ENCODE assay signal across 1 cellular context in genomic region chr5:96664669-96665068, GRCh38.
TF ChIP-seq lines count a peak whose summit lies in the region.

No MANE protein-coding gene starts in this region.

TF ChIP-seq in K562, 482 proteins besides CTCF, POLR2A, EP300 and RAD21 (continues in another document):
- no peak for TF ChIP-seq ZKSCAN3 (CRISPR knock-in tag; IDR thresholded peaks at IDR 0.05)
- peak; percentile 35; the same call in 1 of the 2 replicates for TF ChIP-seq SMARCA4 (IDR thresholded peaks at IDR 0.05)
- TF ChIP-seq NRF1 (conservative IDR thresholded peaks at IDR 0.05 in 1 of 2, IDR thresholded peaks at IDR 0.05 in 1 of 2), result no peak
- no peak for TF ChIP-seq ZNF561 (CRISPR knock-in tag; conservative IDR thresholded peaks at IDR 0.05)
- no peak for TF ChIP-seq ZNF707 (CRISPR knock-in tag; conservative IDR thresholded peaks at IDR 0.05)
- 0 out of 4 replicates have a peak, but pooled peaks of 1 of the 2 experiments have one; percentile 12 for TF ChIP-seq KDM1A (IDR thresholded peaks at IDR 0.05)
- TF ChIP-seq KLF16 (IDR thresholded peaks at IDR 0.05), result peak; percentile 22; the same call in 1 of the 2 replicates
- no peak for TF ChIP-seq NR2C1 (IDR thresholded peaks at IDR 0.05)
- TF ChIP-seq NR2C1 (tag; IDR thresholded peaks at IDR 0.05), result no peak
- TF ChIP-seq TBP (optimal IDR thresholded peaks at IDR 0.05; ENCODE audit: low read depth, low read length), result no peak
- TF ChIP-seq TSHZ1 (CRISPR knock-in tag; IDR thresholded peaks at IDR 0.05), result no peak
- no peak for TF ChIP-seq PTTG1 (tag; IDR thresholded peaks at IDR 0.05; ENCODE audit: low read depth)
- TF ChIP-seq MAFG (tag; conservative IDR thresholded peaks at IDR 0.05), result no peak
- TF ChIP-seq PYGO2 (tag; IDR thresholded peaks at IDR 0.05), result no peak
- TF ChIP-seq PTBP1 (IDR thresholded peaks at IDR 0.05; ENCODE audit: low read depth, low read length), result no peak
- TF ChIP-seq ZNF583 (CRISPR knock-in tag; IDR thresholded peaks at IDR 0.05), result no peak
- TF ChIP-seq CBFA2T3 (IDR thresholded peaks at IDR 0.05), result peak; percentile 72
- TF ChIP-seq, protein P1, sequence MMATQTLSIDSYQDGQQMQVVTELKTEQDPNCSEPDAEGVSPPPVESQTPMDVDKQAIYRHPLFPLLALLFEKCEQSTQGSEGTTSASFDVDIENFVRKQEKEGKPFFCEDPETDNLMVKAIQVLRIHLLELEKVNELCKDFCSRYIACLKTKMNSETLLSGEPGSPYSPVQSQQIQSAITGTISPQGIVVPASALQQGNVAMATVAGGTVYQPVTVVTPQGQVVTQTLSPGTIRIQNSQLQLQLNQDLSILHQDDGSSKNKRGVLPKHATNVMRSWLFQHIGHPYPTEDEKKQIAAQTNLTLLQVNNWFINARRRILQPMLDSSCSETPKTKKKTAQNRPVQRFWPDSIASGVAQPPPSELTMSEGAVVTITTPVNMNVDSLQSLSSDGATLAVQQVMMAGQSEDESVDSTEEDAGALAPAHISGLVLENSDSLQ (IDR thresholded peaks at IDR 0.05), result peak; percentile 38; the same call in 1 of the 2 replicates
- peak; percentile 18; the same call in 1 of the 2 replicates for TF ChIP-seq SMARCE1 (IDR thresholded peaks at IDR 0.05)
- TF ChIP-seq BDP1 (IDR thresholded peaks at IDR 0.05; ENCODE audit: insufficient read depth, insufficient read length), result no peak
- no peak for TF ChIP-seq ATF7 (IDR thresholded peaks at IDR 0.05)
- TF ChIP-seq, protein P2, sequence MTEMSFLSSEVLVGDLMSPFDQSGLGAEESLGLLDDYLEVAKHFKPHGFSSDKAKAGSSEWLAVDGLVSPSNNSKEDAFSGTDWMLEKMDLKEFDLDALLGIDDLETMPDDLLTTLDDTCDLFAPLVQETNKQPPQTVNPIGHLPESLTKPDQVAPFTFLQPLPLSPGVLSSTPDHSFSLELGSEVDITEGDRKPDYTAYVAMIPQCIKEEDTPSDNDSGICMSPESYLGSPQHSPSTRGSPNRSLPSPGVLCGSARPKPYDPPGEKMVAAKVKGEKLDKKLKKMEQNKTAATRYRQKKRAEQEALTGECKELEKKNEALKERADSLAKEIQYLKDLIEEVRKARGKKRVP (CRISPR knock-in tag; IDR thresholded peaks at IDR 0.05), result no peak
- no peak for TF ChIP-seq PHF21A (IDR thresholded peaks at IDR 0.05; ENCODE audit: borderline replicate concordance, low read depth)
- TF ChIP-seq ARID2 (IDR thresholded peaks at IDR 0.05), result no peak
- TF ChIP-seq OTX1 (CRISPR knock-in tag; IDR thresholded peaks at IDR 0.05), result no peak
- no peak for TF ChIP-seq AFF4 (CRISPR knock-in tag; IDR thresholded peaks at IDR 0.05)
- peak; percentile 39; the same call in 1 of the 2 replicates for TF ChIP-seq LEF1 (IDR thresholded peaks at IDR 0.05)
- peak; percentile 67 for TF ChIP-seq MEIS2 (IDR thresholded peaks at IDR 0.05; ENCODE audit: partially characterized antibody)
- TF ChIP-seq TCF7 (IDR thresholded peaks at IDR 0.05; ENCODE audit: borderline replicate concordance), result peak; percentile 47; the same call in 1 of the 2 replicates
- no peak for TF ChIP-seq ETV5 (CRISPR knock-in tag; IDR thresholded peaks at IDR 0.05; ENCODE audit: low read depth)
- peak; percentile 77 for TF ChIP-seq FOSL1 (tag; conservative IDR thresholded peaks at IDR 0.05)
- TF ChIP-seq ZNF778 (CRISPR knock-in tag; IDR thresholded peaks at IDR 0.05), result no peak
- TF ChIP-seq ZNF174 (CRISPR knock-in tag; IDR thresholded peaks at IDR 0.05), result no peak
- TF ChIP-seq ZNF408 (CRISPR knock-in tag; IDR thresholded peaks at IDR 0.05; ENCODE audit: low read depth), result no peak
- no peak for TF ChIP-seq E2F5 (CRISPR knock-in tag; IDR thresholded peaks at IDR 0.05)
- TF ChIP-seq, protein P3, sequence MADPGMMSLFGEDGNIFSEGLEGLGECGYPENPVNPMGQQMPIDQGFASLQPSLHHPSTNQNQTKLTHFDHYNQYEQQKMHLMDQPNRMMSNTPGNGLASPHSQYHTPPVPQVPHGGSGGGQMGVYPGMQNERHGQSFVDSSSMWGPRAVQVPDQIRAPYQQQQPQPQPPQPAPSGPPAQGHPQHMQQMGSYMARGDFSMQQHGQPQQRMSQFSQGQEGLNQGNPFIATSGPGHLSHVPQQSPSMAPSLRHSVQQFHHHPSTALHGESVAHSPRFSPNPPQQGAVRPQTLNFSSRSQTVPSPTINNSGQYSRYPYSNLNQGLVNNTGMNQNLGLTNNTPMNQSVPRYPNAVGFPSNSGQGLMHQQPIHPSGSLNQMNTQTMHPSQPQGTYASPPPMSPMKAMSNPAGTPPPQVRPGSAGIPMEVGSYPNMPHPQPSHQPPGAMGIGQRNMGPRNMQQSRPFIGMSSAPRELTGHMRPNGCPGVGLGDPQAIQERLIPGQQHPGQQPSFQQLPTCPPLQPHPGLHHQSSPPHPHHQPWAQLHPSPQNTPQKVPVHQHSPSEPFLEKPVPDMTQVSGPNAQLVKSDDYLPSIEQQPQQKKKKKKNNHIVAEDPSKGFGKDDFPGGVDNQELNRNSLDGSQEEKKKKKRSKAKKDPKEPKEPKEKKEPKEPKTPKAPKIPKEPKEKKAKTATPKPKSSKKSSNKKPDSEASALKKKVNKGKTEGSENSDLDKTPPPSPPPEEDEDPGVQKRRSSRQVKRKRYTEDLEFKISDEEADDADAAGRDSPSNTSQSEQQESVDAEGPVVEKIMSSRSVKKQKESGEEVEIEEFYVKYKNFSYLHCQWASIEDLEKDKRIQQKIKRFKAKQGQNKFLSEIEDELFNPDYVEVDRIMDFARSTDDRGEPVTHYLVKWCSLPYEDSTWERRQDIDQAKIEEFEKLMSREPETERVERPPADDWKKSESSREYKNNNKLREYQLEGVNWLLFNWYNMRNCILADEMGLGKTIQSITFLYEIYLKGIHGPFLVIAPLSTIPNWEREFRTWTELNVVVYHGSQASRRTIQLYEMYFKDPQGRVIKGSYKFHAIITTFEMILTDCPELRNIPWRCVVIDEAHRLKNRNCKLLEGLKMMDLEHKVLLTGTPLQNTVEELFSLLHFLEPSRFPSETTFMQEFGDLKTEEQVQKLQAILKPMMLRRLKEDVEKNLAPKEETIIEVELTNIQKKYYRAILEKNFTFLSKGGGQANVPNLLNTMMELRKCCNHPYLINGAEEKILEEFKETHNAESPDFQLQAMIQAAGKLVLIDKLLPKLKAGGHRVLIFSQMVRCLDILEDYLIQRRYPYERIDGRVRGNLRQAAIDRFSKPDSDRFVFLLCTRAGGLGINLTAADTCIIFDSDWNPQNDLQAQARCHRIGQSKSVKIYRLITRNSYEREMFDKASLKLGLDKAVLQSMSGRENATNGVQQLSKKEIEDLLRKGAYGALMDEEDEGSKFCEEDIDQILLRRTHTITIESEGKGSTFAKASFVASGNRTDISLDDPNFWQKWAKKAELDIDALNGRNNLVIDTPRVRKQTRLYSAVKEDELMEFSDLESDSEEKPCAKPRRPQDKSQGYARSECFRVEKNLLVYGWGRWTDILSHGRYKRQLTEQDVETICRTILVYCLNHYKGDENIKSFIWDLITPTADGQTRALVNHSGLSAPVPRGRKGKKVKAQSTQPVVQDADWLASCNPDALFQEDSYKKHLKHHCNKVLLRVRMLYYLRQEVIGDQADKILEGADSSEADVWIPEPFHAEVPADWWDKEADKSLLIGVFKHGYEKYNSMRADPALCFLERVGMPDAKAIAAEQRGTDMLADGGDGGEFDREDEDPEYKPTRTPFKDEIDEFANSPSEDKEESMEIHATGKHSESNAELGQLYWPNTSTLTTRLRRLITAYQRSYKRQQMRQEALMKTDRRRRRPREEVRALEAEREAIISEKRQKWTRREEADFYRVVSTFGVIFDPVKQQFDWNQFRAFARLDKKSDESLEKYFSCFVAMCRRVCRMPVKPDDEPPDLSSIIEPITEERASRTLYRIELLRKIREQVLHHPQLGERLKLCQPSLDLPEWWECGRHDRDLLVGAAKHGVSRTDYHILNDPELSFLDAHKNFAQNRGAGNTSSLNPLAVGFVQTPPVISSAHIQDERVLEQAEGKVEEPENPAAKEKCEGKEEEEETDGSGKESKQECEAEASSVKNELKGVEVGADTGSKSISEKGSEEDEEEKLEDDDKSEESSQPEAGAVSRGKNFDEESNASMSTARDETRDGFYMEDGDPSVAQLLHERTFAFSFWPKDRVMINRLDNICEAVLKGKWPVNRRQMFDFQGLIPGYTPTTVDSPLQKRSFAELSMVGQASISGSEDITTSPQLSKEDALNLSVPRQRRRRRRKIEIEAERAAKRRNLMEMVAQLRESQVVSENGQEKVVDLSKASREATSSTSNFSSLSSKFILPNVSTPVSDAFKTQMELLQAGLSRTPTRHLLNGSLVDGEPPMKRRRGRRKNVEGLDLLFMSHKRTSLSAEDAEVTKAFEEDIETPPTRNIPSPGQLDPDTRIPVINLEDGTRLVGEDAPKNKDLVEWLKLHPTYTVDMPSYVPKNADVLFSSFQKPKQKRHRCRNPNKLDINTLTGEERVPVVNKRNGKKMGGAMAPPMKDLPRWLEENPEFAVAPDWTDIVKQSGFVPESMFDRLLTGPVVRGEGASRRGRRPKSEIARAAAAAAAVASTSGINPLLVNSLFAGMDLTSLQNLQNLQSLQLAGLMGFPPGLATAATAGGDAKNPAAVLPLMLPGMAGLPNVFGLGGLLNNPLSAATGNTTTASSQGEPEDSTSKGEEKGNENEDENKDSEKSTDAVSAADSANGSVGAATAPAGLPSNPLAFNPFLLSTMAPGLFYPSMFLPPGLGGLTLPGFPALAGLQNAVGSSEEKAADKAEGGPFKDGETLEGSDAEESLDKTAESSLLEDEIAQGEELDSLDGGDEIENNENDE (IDR thresholded peaks at IDR 0.05; ENCODE audit: low read depth, low read length), result no peak
- no peak for TF ChIP-seq SNRNP70 (optimal IDR thresholded peaks at IDR 0.05; ENCODE audit: low read depth, low read length)
- peak; percentile 50; the same call in 1 of the 2 replicates for TF ChIP-seq TCF3 (CRISPR knock-in tag; IDR thresholded peaks at IDR 0.05)
- peak; percentile 45 for TF ChIP-seq CBFA2T2 (conservative IDR thresholded peaks at IDR 0.05)
- TF ChIP-seq CHD4 (IDR thresholded peaks at IDR 0.05; ENCODE audit: insufficient read depth, insufficient replicate concordance, low read depth, low read length, poor library complexity, severe bottlenecking), result no peak
- no peak for TF ChIP-seq GATAD2B (IDR thresholded peaks at IDR 0.05; ENCODE audit: borderline replicate concordance)
